ENCODE assay signal across 1 cellular context in the genomic region with DNA sequence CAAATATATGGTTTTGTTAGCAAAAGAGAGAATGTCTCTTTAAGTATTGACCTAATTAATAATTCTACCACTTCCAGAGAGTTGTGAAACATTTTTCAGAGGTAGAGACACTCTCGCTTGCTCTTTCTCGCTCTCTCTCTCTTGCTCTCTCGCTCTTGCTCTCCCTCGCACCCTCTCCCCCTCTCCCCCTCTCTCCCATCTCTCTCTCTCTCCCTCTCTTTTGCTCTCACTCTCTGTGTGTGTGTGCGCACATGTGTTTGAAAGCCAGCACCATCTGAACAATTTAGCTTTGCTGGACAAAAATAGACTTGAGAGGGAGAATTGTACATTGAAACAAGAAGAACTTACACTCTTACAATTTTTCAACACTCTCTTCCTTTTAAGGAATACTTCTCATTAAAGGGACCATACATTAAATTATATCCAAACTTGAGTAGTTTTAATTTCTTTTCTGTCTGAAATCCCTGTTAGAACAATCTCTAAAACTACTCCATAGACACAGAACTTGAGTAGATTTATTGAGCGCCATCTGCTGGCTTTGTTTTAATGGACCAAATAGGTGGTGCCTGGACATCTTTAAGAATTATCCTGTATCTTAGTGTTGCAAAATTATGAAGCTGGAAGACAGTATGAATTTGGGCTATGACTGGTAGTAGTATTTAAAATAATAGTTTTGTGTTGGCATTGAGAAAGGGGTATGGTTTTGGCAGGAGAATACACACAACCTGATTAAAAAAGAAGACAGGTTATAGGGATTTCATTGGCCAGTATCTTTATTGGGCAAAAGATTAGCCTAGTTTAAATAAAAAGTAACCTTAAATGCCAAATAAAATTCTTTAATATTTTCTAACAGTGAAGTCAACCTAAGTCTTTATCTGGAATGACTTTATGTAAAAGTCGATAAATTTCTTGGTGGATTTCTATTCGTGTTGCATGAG.
TF ChIP-seq lines count a peak whose summit lies in the region.

No MANE protein-coding gene starts in this region.

TF ChIP-seq in WTC11, 78 proteins besides CTCF, POLR2A, EP300 and RAD21 (continued from another document):
- TF ChIP-seq, protein P1, sequence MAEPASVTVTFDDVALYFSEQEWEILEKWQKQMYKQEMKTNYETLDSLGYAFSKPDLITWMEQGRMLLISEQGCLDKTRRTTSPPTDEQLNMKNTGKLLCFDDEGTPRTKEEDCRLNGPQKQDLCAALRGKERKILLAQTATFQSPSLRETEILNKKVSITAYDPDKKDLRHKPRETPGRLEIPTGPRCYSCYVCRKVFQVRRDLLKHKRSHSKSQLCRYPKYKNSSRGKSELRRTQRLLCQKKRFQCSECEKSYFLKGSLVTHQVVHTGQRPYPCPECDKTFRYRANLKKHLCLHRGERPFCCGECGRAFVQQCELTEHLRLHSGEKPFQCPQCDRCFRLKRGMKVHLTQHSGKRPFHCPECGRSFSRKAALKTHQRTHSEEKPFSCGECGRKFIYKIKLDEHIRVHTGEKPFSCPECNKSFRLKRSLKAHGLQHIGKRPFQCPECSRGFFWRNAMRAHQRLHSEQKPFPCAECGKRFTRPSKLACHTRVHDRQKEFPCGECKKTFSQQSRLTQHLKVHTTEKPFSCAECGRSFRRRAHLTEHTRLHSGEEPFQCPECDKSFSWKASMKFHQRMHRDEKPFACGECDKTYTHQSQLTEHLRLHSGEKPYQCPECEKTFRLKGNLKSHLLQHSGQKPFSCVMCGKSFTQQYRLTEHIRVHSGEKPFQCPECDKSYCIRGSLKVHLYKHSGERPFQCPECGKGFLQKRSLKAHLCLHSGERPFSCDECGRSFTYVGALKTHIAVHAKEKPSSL (CRISPR knock-in tag; conservative IDR thresholded peaks at IDR 0.05), result no peak
- TF ChIP-seq RORB (CRISPR knock-in tag; IDR thresholded peaks at IDR 0.05) (no peak), ETV6 (CRISPR knock-in tag; IDR thresholded peaks at IDR 0.05) (no peak), ZNF138 (CRISPR knock-in tag; conservative IDR thresholded peaks at IDR 0.05) (no peak), ZNF532 (CRISPR knock-in tag; IDR thresholded peaks at IDR 0.05; ENCODE audit: borderline replicate concordance) (no peak), GRHL2 (CRISPR knock-in tag; IDR thresholded peaks at IDR 0.05; ENCODE audit: insufficient replicate concordance, severe bottlenecking) (no peak), ZNF396 (CRISPR knock-in tag; IDR thresholded peaks at IDR 0.05; ENCODE audit: borderline replicate concordance) (no peak), USF2 (CRISPR knock-in tag; IDR thresholded peaks at IDR 0.05) (no peak), TP53 (CRISPR knock-in tag; IDR thresholded peaks at IDR 0.05) (no peak), NFE2L1 (CRISPR knock-in tag; IDR thresholded peaks at IDR 0.05) (no peak)
